14 cellular contexts compared by ENCODE assay signal in genomic region chr12:106106129-106106566, GRCh38. TPM values are rescaled to one million over a fixed set of nuclear protein-coding genes. Genes with fewer than 3 reads are reported as not detected.
DNase-seq lines count a peak whose midpoint lies in the region; ATAC-seq, FAIRE-seq and TF ChIP-seq lines count a peak whose summit lies in the region.
"Had no signal": no experiment of that assay in that cellular context is flagged by ENCODE, and none has a peak within 500 bp of the region (broad histone marks: within the 10 kb centered on the region; RNA-seq: fewer than 3 reads in every experiment).

No MANE protein-coding gene starts in this region.

- H3K27ac ChIP-seq in Panc1 (ENCODE audit: low read length) (peak overlapping the region; percentile 90), small intestine (ENCODE audit: low read depth in 1 of 2, low read length in 1 of 2) (no peak overlapping the region)
- H3K27ac ChIP-seq: pancreas had no signal

- H3K9me3 ChIP-seq in Panc1 (ENCODE audit: control insufficient read depth, insufficient read depth, low read depth, low read length) (no peaks in the 10 kb centered on the region), small intestine (ENCODE audit: control insufficient read depth, low read depth) (no peaks in the 10 kb centered on the region)
- H3K9me3 ChIP-seq: pancreas, stomach had no signal

- peaks cover 6% of the 10 kb centered on the region; the same call in 1 of the 2 replicates for H3K36me3 ChIP-seq in Panc1 (ENCODE audit: control insufficient read depth, insufficient read depth, low read length)
- no peaks in the 10 kb centered on the region for H3K36me3 ChIP-seq in small intestine (ENCODE audit: control insufficient read depth in 2 of 2, insufficient read depth in 2 of 2, low read length in 2 of 2)
- H3K36me3 ChIP-seq: pancreas had no signal

- 35 to 51% (median 42%) methylated on average over 4 of the region's 4 CpGs for WGBS in small intestine, 3 donors

- no peaks in the 10 kb centered on the region for H3K27me3 ChIP-seq in Panc1 (ENCODE audit: control insufficient read depth, insufficient read depth, low read length)
- H3K27me3 ChIP-seq in small intestine (ENCODE audit: control insufficient read depth in 2 of 2, insufficient read depth in 2 of 2, low read length in 2 of 2): no peaks in the 10 kb centered on the region
- H3K27me3 ChIP-seq: pancreas, stomach had no signal

- H3K4me3 ChIP-seq in Panc1 (ENCODE audit: low read depth in 2 of 2, low read length in 2 of 2): no peak overlapping the region
- H3K4me3 ChIP-seq in small intestine (ENCODE audit: low read depth in 1 of 2, low read length in 2 of 2): no peak overlapping the region
- H3K4me3 ChIP-seq: pancreas, stomach had no signal

- DNase-seq in NCI-H1105 (lab: John Stamatoyannopoulos, UW) (peak; percentile 75), Panc1 (ENCODE audit: low read depth, low spot score) (no peak), small intestine (peak; percentile 10), retina (no peak), dermis blood vessel endothelial cell (no peak), AG08395 (ENCODE audit: low spot score) (no peak)
- DNase-seq in activated T-cell treated with anti-CD3 and anti-CD28 coated beads, Interleukin-2, amount 50 U/mL, for 48 hours: no peak
- DNase-seq: activated naive CD8-positive, alpha-beta T cell treated with anti-CD3 and anti-CD28 coated beads, Interleukin-2, amount 50 U/mL, for 24 hours; CD8-positive, alpha-beta memory T cell; pancreas; SHP77 treated with DMSO at 0.1 percent for 48 hours; stimulated activated CD4-positive, alpha-beta T cell treated with anti-CD3 and anti-CD28 coated beads, Interleukin-2, amount 100 ng/mL, for 48 hours; stomach had no signal

- POLR2A ChIA-PET in Panc1 (lab: Charles Lee): no interaction called here

- FAIRE-seq in endometrium (lab: Jason Lieb, UNC) (peak; percentile 31), small intestine (lab: Jason Lieb, UNC) (no peak)
- FAIRE-seq: pancreas had no signal

- H3K4me1 ChIP-seq in Panc1 (ENCODE audit: control insufficient read depth, insufficient read depth, low read length): peaks cover 70% of the 10 kb centered on the region
- H3K4me1 ChIP-seq in small intestine (ENCODE audit: control insufficient read depth in 2 of 2, insufficient read depth in 1 of 2, low read depth in 1 of 2, low read length in 1 of 2): peaks cover 0 to 3% of the 10 kb centered on the region in 2 donors

- CTCF ChIA-PET in Panc1 (lab: Charles Lee): interaction anchor here (0.8 kb wide), 1 partner anchor 22 kb away, joined by 3 read pairs; no protein-coding TSS in a partner anchor

- ATAC-seq in Panc1: no peak
- ATAC-seq: activated naive CD8-positive, alpha-beta T cell treated with anti-CD3 and anti-CD28 coated beads, Interleukin-2, amount 50 U/mL, for 24 hours had no signal

- intact Hi-C loops in Panc1 (cut with micrococcal nuclease; ENCODE audit: unreplicated experiment): no loop called here

- in situ Hi-C loops in Panc1 (cut with HindIII; ENCODE audit: low pct_unique_long_range_greater_than_20kb, low sequenced_read_pairs): no loop called here

- no TSS peak for BruUV-seq in Panc1 (replicated peaks; lab: Mats Ljungman, UMichigan)

- no peak for TF ChIP-seq CTCF in Panc1 (IDR thresholded peaks at IDR 0.05)

RNA-seq across cellular contexts. Expression of gene NUAK1, which starts 32.6 kb away (rescaled TPM):
- total RNA-seq in Panc1 (2021; ENCODE audit: unreplicated experiment) (50.3 TPM), dermis blood vessel endothelial cell (73.9 and 158 TPM in 2 replicates)
- 33.2 TPM for polyA plus RNA-seq in Panc1 (2012; ENCODE audit: insufficient read length)
- 1 to 10 TPM in 2 of 3 donors, under 1 TPM in 1; 0.67 to 4.8 (median 1.4) TPM for polyA plus RNA-seq in small intestine
- total RNA-seq: CD8-positive, alpha-beta memory T cell had no signal

Comparison
In these comparisons a context has a peak if more than half of its experiments do, and no peak if none do; other contexts are left out.
1. DNase-seq: peak in NCI-H1105 (single experiment) and small intestine (single experiment); none in Panc1 (single experiment), retina (single experiment), dermis blood vessel endothelial cell (single experiment), activated T-cell treated with anti-CD3 and anti-CD28 coated beads, Interleukin-2, amount 50 U/mL, for 48 hours (0 of 2) and AG08395 (single experiment).